In the genomic region with DNA sequence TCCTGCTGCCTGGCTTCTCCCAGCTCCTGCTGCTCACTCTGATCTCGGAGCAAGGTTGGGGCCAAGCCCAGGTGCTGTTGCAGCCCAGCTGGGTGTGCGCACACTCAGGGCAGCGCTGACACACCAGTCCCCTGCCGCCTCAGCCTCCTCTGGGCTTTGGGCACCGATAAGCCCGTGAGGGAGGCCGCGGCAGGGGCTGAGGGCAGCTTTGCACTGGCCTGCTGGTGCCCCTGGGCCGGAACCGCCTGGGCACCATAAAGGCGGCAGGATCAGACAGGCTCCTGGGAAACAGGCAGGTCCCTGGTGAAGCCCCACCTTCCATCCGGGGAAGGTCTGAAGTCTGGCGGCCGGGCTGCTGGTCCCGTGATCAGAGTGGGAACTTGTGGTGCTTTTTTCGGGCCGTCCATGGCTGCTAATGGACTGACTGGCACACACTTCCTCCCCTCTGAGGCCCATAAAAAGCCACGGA, we compare ENCODE assay signal across 7 cellular contexts. TPM values are rescaled to one million over a fixed set of nuclear protein-coding genes. Genes with fewer than 3 reads are reported as not detected.
DNase-seq lines count a peak whose midpoint lies in the region; ATAC-seq and TF ChIP-seq lines count a peak whose summit lies in the region.

No MANE protein-coding gene starts in this region.

- H3K4me1 ChIP-seq in adipocyte (ENCODE audit: control insufficient read depth, insufficient read depth, low read length): peaks cover 2% of the 10 kb centered on the region
- H3K4me1 ChIP-seq in liver (ENCODE audit: control insufficient read depth in 4 of 4, insufficient read depth in 4 of 4, low read length in 3 of 4): peaks cover 0 to 14% (median 6%) of the 10 kb centered on the region in 4 donors
- peaks cover 0 to 14% (median 10%) of the 10 kb centered on the region in 4 donors for H3K4me1 ChIP-seq in tibial artery

- peak overlapping the region; percentile 8 to 50 for H3K27ac ChIP-seq in liver (ENCODE audit: low read depth in 1 of 2, low read length in 2 of 2)
- H3K27ac ChIP-seq in tibial artery: no peak overlapping the region

- H3K36me3 ChIP-seq in adipocyte (ENCODE audit: control insufficient read depth, insufficient read depth, low read length, severe bottlenecking) (no peaks in the 10 kb centered on the region), liver (ENCODE audit: control insufficient read depth in 4 of 4, insufficient read depth in 3 of 4, low read depth in 1 of 4, low read length in 3 of 4) (no peaks in the 10 kb centered on the region), tibial artery (no peaks in the 10 kb centered on the region)

- H3K9ac ChIP-seq in adipocyte (ENCODE audit: low read length) (peak overlapping the region; percentile 33), liver (ENCODE audit: low read depth in 1 of 2, low read length in 2 of 2) (peak overlapping the region in 1 of 2 donors; percentile 0)

- H3K4me3 ChIP-seq in adipocyte (ENCODE audit: low read length): peak overlapping the region; percentile 79
- peak overlapping the region; percentile 55 to 66 (median 56) for H3K4me3 ChIP-seq in liver (ENCODE audit: low read depth in 1 of 3, low read length in 3 of 3)
- H3K4me3 ChIP-seq in tibial artery: peak overlapping the region; percentile 47

- WGBS in liver: 13% methylated on average over 18 of the region's 18 CpGs

- intact Hi-C loops in tibial artery (cut with DNase I; ENCODE audit: low total_unique reads): loop anchor here (10.0 kb wide), 1 partner anchor 185 kb away; no protein-coding TSS in a partner anchor

- no peak for TF ChIP-seq RAD21 in liver (IDR thresholded peaks at IDR 0.05)

- H3K27me3 ChIP-seq in adipocyte (replicated peaks; ENCODE audit: control insufficient read depth, insufficient read depth, low read length): no peaks in the 10 kb centered on the region
- H3K27me3 ChIP-seq in liver (ENCODE audit: control insufficient read depth in 4 of 4, insufficient read depth in 4 of 4, low read length in 3 of 4): no peaks in the 10 kb centered on the region
- H3K27me3 ChIP-seq in tibial artery: no peaks in the 10 kb centered on the region

- DNase-seq in adipocyte (ENCODE audit: low read depth) (no peak), tibial artery (peak in 1 of 2 donors; percentile 33), NOMO-1 (lab: John Stamatoyannopoulos, UW; ENCODE audit: unreplicated experiment in 2 of 2) (no peak)
- no peak for DNase-seq in activated CD4-positive, alpha-beta T cell treated with anti-CD3 and anti-CD28 coated beads, Interleukin-2, amount 50 U/mL, for 4 hours

- no peaks in the 10 kb centered on the region for H3K9me3 ChIP-seq in adipocyte (ENCODE audit: control insufficient read depth, low read length)
- no peaks in the 10 kb centered on the region for H3K9me3 ChIP-seq in liver (ENCODE audit: control insufficient read depth in 4 of 4, low read length in 3 of 4)
- H3K9me3 ChIP-seq in tibial artery: no peaks in the 10 kb centered on the region

- ATAC-seq in HG02870 (IDR thresholded peaks at IDR 0.05; ENCODE audit: unreplicated experiment) (peak; percentile 38), GM21737 (IDR thresholded peaks at IDR 0.05; ENCODE audit: unreplicated experiment) (no peak)

- TF ChIP-seq CTCF in liver (IDR thresholded peaks at IDR 0.05; ENCODE audit: low read depth, low read length, missing input control): no peak
- TF ChIP-seq CTCF in tibial artery (IDR thresholded peaks at IDR 0.05): no peak

TF ChIP-seq in liver, 16 proteins besides CTCF, POLR2A, EP300 and RAD21:
- TF ChIP-seq NR2F2 (IDR thresholded peaks at IDR 0.05) (no peak), RXRA (IDR thresholded peaks at IDR 0.05) (no peak), TAF1 (conservative IDR thresholded peaks at IDR 0.05) (peak; percentile 5), HNF4A (conservative IDR thresholded peaks at IDR 0.05) (peak; percentile 33 to 64), SP1 (IDR thresholded peaks at IDR 0.05) (peak; percentile 7), YY1 (IDR thresholded peaks at IDR 0.05) (peak; percentile 79)
- TF ChIP-seq, protein P1, sequence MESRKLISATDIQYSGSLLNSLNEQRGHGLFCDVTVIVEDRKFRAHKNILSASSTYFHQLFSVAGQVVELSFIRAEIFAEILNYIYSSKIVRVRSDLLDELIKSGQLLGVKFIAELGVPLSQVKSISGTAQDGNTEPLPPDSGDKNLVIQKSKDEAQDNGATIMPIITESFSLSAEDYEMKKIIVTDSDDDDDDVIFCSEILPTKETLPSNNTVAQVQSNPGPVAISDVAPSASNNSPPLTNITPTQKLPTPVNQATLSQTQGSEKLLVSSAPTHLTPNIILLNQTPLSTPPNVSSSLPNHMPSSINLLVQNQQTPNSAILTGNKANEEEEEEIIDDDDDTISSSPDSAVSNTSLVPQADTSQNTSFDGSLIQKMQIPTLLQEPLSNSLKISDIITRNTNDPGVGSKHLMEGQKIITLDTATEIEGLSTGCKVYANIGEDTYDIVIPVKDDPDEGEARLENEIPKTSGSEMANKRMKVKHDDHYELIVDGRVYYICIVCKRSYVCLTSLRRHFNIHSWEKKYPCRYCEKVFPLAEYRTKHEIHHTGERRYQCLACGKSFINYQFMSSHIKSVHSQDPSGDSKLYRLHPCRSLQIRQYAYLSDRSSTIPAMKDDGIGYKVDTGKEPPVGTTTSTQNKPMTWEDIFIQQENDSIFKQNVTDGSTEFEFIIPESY (IDR thresholded peaks at IDR 0.05): no peak
- TF ChIP-seq, protein P2, sequence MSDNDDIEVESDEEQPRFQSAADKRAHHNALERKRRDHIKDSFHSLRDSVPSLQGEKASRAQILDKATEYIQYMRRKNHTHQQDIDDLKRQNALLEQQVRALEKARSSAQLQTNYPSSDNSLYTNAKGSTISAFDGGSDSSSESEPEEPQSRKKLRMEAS (IDR thresholded peaks at IDR 0.05): no peak
- TF ChIP-seq, protein P3, sequence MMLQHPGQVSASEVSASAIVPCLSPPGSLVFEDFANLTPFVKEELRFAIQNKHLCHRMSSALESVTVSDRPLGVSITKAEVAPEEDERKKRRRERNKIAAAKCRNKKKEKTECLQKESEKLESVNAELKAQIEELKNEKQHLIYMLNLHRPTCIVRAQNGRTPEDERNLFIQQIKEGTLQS (IDR thresholded peaks at IDR 0.05): no peak
- TF ChIP-seq, protein P4, sequence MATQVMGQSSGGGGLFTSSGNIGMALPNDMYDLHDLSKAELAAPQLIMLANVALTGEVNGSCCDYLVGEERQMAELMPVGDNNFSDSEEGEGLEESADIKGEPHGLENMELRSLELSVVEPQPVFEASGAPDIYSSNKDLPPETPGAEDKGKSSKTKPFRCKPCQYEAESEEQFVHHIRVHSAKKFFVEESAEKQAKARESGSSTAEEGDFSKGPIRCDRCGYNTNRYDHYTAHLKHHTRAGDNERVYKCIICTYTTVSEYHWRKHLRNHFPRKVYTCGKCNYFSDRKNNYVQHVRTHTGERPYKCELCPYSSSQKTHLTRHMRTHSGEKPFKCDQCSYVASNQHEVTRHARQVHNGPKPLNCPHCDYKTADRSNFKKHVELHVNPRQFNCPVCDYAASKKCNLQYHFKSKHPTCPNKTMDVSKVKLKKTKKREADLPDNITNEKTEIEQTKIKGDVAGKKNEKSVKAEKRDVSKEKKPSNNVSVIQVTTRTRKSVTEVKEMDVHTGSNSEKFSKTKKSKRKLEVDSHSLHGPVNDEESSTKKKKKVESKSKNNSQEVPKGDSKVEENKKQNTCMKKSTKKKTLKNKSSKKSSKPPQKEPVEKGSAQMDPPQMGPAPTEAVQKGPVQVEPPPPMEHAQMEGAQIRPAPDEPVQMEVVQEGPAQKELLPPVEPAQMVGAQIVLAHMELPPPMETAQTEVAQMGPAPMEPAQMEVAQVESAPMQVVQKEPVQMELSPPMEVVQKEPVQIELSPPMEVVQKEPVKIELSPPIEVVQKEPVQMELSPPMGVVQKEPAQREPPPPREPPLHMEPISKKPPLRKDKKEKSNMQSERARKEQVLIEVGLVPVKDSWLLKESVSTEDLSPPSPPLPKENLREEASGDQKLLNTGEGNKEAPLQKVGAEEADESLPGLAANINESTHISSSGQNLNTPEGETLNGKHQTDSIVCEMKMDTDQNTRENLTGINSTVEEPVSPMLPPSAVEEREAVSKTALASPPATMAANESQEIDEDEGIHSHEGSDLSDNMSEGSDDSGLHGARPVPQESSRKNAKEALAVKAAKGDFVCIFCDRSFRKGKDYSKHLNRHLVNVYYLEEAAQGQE (IDR thresholded peaks at IDR 0.05): peak; percentile 55
TF ChIP-seq in liver: peak in this region for 5.

RNA-seq across cellular contexts. Expression of a gene that starts 14.1 kb away (rescaled TPM):
- 1 to 10 TPM; 1.7 to 3.0 TPM for total RNA-seq in liver
- 1 to 10 TPM in 1 of 2 donors, under 1 TPM in 1; 0.33 to 1.2 TPM for polyA plus RNA-seq in liver

Comparison
In these comparisons a context has a peak if more than half of its experiments do, and no peak if none do; other contexts are left out.
1. H3K27ac ChIP-seq: peak in liver (2 of 2); none in tibial artery (0 of 2).
2. Peak in every context shown above with its lines, with median percentiles within 50 percentile points of each other: H3K4me3 ChIP-seq.